ENCODE assay signal across 19 cellular contexts in the genomic region with DNA sequence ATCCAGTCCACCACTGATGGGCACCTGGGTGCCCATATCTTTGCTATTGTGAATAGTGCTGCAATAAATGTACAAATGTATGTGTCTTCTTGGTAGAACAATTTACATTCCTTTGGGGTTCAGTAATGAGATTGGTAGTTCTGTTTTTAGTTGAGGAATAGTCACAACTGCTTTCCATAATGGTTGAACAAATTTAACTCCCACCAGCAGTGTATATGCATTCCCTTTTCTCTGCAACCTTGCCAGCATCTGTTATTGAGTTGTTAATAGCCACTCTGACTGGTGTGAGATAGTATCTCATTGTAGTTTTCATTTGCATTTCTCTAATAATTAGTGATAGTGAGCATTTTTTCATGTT. TPM values are rescaled to one million over a fixed set of nuclear protein-coding genes. Genes with fewer than 3 reads are reported as not detected.
A peak's percentile ranks its signal among the peaks of the same experiment; 100 is the strongest.
DNase-seq lines count a peak whose midpoint lies in the region; ATAC-seq and TF ChIP-seq lines count a peak whose summit lies in the region.
"Had no signal": no experiment of that assay in that cellular context is flagged by ENCODE, and none has a peak within 500 bp of the region (broad histone marks: within the 10 kb centered on the region; RNA-seq: fewer than 3 reads in every experiment).

No MANE protein-coding gene starts in this region.

- intact Hi-C loops in prostate gland (cut with DNase I) (loop anchor here (5.0 kb wide), 1 partner anchor 136 kb away; no protein-coding TSS in a partner anchor), dorsolateral prefrontal cortex (cut with DNase I) (no loop called here)

- H3K4me3 Mint-ChIP-seq in naive thymus-derived CD8-positive, alpha-beta T cell: no peak overlapping the region
- H3K4me3 Mint-ChIP-seq: dendritic cell treated with granulocyte-macrophage colony-stimulating factor and Interleukin-4, amounts not matched to agents 40 ng/mL and 50 ng/mL, for 4 days; natural killer cell had no signal

- H3K9me3 Mint-ChIP-seq in naive thymus-derived CD8-positive, alpha-beta T cell: no peaks in the 10 kb centered on the region
- H3K9me3 Mint-ChIP-seq: activated naive CD4-positive, alpha-beta T cell treated with anti-CD3 and anti-CD28 coated beads, Interleukin-2, amount 50 U/mL, for 72 hours; dendritic cell treated with granulocyte-macrophage colony-stimulating factor and Interleukin-4, amounts not matched to agents 40 ng/mL and 50 ng/mL, for 4 days; natural killer cell had no signal

- H2AFZ ChIP-seq in SU-DHL-6 (ENCODE audit: low read depth, low read length, severe bottlenecking): no peak overlapping the region

- no peaks in the 10 kb centered on the region for H3K36me3 ChIP-seq in SU-DHL-6 (ENCODE audit: low read length)
- H3K36me3 ChIP-seq in prostate gland: no peaks in the 10 kb centered on the region
- H3K36me3 ChIP-seq: HAP-1 had no signal

- no peak overlapping the region for H3K4me3 ChIP-seq in SU-DHL-6 (ENCODE audit: insufficient read depth, low read length, poor library complexity, severe bottlenecking)
- no peak overlapping the region for H3K4me3 ChIP-seq in prostate gland
- H3K4me3 ChIP-seq in dorsolateral prefrontal cortex: no peak overlapping the region
- H3K4me3 ChIP-seq: HAP-1, psoas muscle, SK-N-MC, spleen had no signal

- peaks cover 0 to 8% (median 4%) of the 10 kb centered on the region in 3 donors for H3K36me3 Mint-ChIP-seq in naive thymus-derived CD8-positive, alpha-beta T cell
- H3K36me3 Mint-ChIP-seq: natural killer cell had no signal

- peak overlapping the region in 7 of 10 donors; percentile 4 to 81 (median 40) for H3K27ac Mint-ChIP-seq in naive thymus-derived CD8-positive, alpha-beta T cell
- H3K27ac Mint-ChIP-seq: dendritic cell treated with granulocyte-macrophage colony-stimulating factor and Interleukin-4, amounts not matched to agents 40 ng/mL and 50 ng/mL, for 4 days; natural killer cell had no signal

- TF ChIP-seq CTCF in SU-DHL-6 (IDR thresholded peaks at IDR 0.05; ENCODE audit: insufficient read depth, low read length, poor library complexity, severe bottlenecking) (no peak), prostate gland (IDR thresholded peaks at IDR 0.05) (no peak), dorsolateral prefrontal cortex (IDR thresholded peaks at IDR 0.05 in 54 of 56, conservative IDR thresholded peaks at IDR 0.05 in 2 of 56; ENCODE audit: low read depth in 1 of 56, partially characterized antibody in 56 of 56) (no peak)

- H3K27me3 Mint-ChIP-seq in naive thymus-derived CD8-positive, alpha-beta T cell: no peaks in the 10 kb centered on the region
- H3K27me3 Mint-ChIP-seq: dendritic cell treated with granulocyte-macrophage colony-stimulating factor and Interleukin-4, amounts not matched to agents 40 ng/mL and 50 ng/mL, for 4 days had no signal

- H4K20me1 ChIP-seq in SU-DHL-6 (ENCODE audit: low read depth, low read length): no peaks in the 10 kb centered on the region

- POLR2A ChIA-PET in naive thymus-derived CD8-positive, alpha-beta T cell (lab: Charles Lee): interaction anchor here (4.9 kb wide), 1 partner anchor 118 kb away, joined by 192 read pairs; a partner anchor contains a TSS

- H3K9me2 ChIP-seq in SU-DHL-6 (replicated peaks; ENCODE audit: insufficient read depth, low read length): no peaks in the 10 kb centered on the region

- peak overlapping the region; percentile 83 for H3K27ac ChIP-seq in SU-DHL-6 (ENCODE audit: low read depth, low read length)
- H3K27ac ChIP-seq in prostate gland: no peak overlapping the region
- H3K27ac ChIP-seq in dorsolateral prefrontal cortex: peak overlapping the region in 4 of 59 donors; percentile 6 to 55 (median 33)
- H3K27ac ChIP-seq: psoas muscle, SK-N-MC, spleen had no signal

- H3K79me2 ChIP-seq in SU-DHL-6 (ENCODE audit: insufficient read depth, low read length): peaks cover 97% of the 10 kb centered on the region

- H3K9me3 ChIP-seq in SU-DHL-6 (ENCODE audit: insufficient read depth, low read length) (no peaks in the 10 kb centered on the region), prostate gland (no peaks in the 10 kb centered on the region)
- H3K9me3 ChIP-seq: HAP-1, psoas muscle, spleen had no signal

- peaks cover 29% of the 10 kb centered on the region for H3F3A ChIP-seq in SU-DHL-6 (ENCODE audit: insufficient read depth)

- peaks cover 26 to 56% (median 51%) of the 10 kb centered on the region in 4 donors for H3K4me1 Mint-ChIP-seq in naive thymus-derived CD8-positive, alpha-beta T cell

- no peak for DNase-seq in naive thymus-derived CD8-positive, alpha-beta T cell
- DNase-seq in HuH-7 (ENCODE audit: low spot score) (no peak), prostate gland (ENCODE audit: low spot score) (no peak), dorsolateral prefrontal cortex (no peak)
- DNase-seq: activated CD4-positive, alpha-beta T cell treated with anti-CD3 and anti-CD28 coated beads, Interleukin-2, amount 50 U/mL, for 1 hour; activated T-cell treated with anti-CD3 and anti-CD28 coated beads for 4 hours; GF-D8; natural killer cell; NCI-H2081 treated with DMSO at 0.1 percent for 48 hours; NCI-H526 treated with DMSO at 0.1 percent for 48 hours; psoas muscle; spleen had no signal

- H3K4me2 ChIP-seq in SU-DHL-6 (ENCODE audit: low read depth, low read length, poor library complexity, severe bottlenecking): peak overlapping the region; percentile 68

- no peaks in the 10 kb centered on the region for H3K4me1 ChIP-seq in prostate gland (replicated peaks)

- peak; percentile 34 for ATAC-seq in GM21529 (IDR thresholded peaks at IDR 0.05; ENCODE audit: unreplicated experiment)
- ATAC-seq in HG02759 (IDR thresholded peaks at IDR 0.05; ENCODE audit: unreplicated experiment): peak; percentile 22
- no peak for ATAC-seq in naive thymus-derived CD8-positive, alpha-beta T cell
- ATAC-seq: activated naive CD4-positive, alpha-beta T cell treated with anti-CD3 and anti-CD28 coated beads, Interleukin-2, amount 50 U/mL, for 72 hours; natural killer cell had no signal

- TF ChIP-seq POLR2A in prostate gland (IDR thresholded peaks at IDR 0.05): no peak

- peak overlapping the region; percentile 53 for H3K9ac ChIP-seq in SU-DHL-6 (ENCODE audit: low read length)

- H3K27me3 ChIP-seq in SU-DHL-6 (ENCODE audit: low read length) (no peaks in the 10 kb centered on the region), prostate gland (replicated peaks; ENCODE audit: insufficient read depth) (no peaks in the 10 kb centered on the region), dorsolateral prefrontal cortex (no peaks in the 10 kb centered on the region)
- H3K27me3 ChIP-seq: spleen had no signal

RNA-seq across cellular contexts. Expression of a gene that starts 27.8 kb away (rescaled TPM):
- 100 to 1,000 TPM; 215 to 219 TPM for total RNA-seq in naive thymus-derived CD8-positive, alpha-beta T cell
- 100 to 1,000 TPM; 102 to 121 (median 104) TPM for polyA plus RNA-seq in naive thymus-derived CD8-positive, alpha-beta T cell
- total RNA-seq in prostate gland (10 to 100 TPM; 47.9 to 57.5 TPM), dorsolateral prefrontal cortex (10 to 100 TPM; 52.0 to 94.0 (median 71.9) TPM)

RNA-seq across cellular contexts. Expression of a gene that starts 57.0 kb away (rescaled TPM):
- 10 to 100 TPM in 1 of 2 experiments, 1 to 10 TPM in 1; 9.6 to 13.5 TPM for total RNA-seq in naive thymus-derived CD8-positive, alpha-beta T cell
- 10 to 100 TPM; 17.8 to 33.8 (median 20.2) TPM for polyA plus RNA-seq in naive thymus-derived CD8-positive, alpha-beta T cell
- total RNA-seq in prostate gland: 10 to 100 TPM; 30.2 to 39.7 TPM
- total RNA-seq in dorsolateral prefrontal cortex: 10 to 100 TPM; 19.9 to 63.4 (median 43.2) TPM

Comparison
In these comparisons a context has a peak if more than half of its experiments do, and no peak if none do; other contexts are left out.
1. ATAC-seq: peak in GM21529 (single experiment) and HG02759 (single experiment); none in naive thymus-derived CD8-positive, alpha-beta T cell (0 of 2).